ENCODE assay signal across 9 cellular contexts in the genomic region with DNA sequence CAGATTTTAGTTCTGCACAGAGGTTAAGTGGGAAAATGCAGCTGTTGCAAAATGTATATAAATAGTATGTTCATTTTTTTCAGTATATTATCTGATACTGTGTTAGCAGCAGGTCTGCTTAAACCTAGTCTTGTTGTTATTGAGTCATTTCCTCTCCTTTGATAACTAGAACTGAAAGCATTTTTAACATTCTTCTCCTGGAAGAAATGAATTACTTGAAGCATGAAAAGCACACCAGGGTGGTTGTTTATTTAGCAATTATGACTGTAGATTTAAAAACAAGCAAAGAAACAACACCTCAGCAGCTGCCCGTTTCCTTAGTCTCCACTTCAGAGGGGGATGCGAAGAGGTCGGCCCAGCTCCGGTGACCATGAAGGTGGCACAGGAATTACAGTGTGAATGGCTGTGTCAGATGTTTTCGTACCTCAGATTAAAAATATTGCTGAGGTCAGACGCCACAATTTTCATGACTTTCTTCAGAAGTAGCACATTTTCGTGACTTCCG. TPM values are rescaled to one million over a fixed set of nuclear protein-coding genes. Genes with fewer than 3 reads are reported as not detected.
A peak's percentile ranks its signal among the peaks of the same experiment; 100 is the strongest.
DNase-seq lines count a peak whose midpoint lies in the region; ATAC-seq lines count a peak whose summit lies in the region.
"Had no signal": no experiment of that assay in that cellular context is flagged by ENCODE, and none has a peak within 500 bp of the region (broad histone marks: within the 10 kb centered on the region; RNA-seq: fewer than 3 reads in every experiment).

No MANE protein-coding gene starts in this region.

- H3K4me1 Mint-ChIP-seq in activated CD4-positive, alpha-beta T cell treated with anti-CD3 and anti-CD28 coated beads for 36 hours = peaks cover 39% of the 10 kb centered on the region
- H3K4me1 Mint-ChIP-seq in effector memory CD8-positive, alpha-beta T cell (ENCODE audit: low read depth in 2 of 2) = peaks cover 33 to 38% of the 10 kb centered on the region in 2 donors

- CTCF ChIA-PET in activated CD4-positive, alpha-beta T cell treated with anti-CD3 and anti-CD28 coated beads for 36 hours (lab: Charles Lee) = interaction anchor here (0.7 to 4.2 kb wide), 11 partner anchors 9 to 130 kb away, joined by 3 to 27 read pairs (median 4); a partner anchor contains a TSS

- H3K36me3 ChIP-seq in SJCRH30 = no peaks in the 10 kb centered on the region

- no peaks in the 10 kb centered on the region for H3K36me3 Mint-ChIP-seq in activated CD4-positive, alpha-beta T cell treated with anti-CD3 and anti-CD28 coated beads for 36 hours (ENCODE audit: low read depth)
- H3K36me3 Mint-ChIP-seq in effector memory CD8-positive, alpha-beta T cell (ENCODE audit: insufficient read depth) = peaks cover 8% of the 10 kb centered on the region

- no peaks in the 10 kb centered on the region for H3K27me3 ChIP-seq in SJCRH30

- H3K4me3 ChIP-seq in SJCRH30 = peak overlapping the region; percentile 13; the same call in 1 of the 2 replicates

- peak overlapping the region; percentile 52 for H3K27ac Mint-ChIP-seq in activated CD4-positive, alpha-beta T cell treated with anti-CD3 and anti-CD28 coated beads for 36 hours
- H3K27ac Mint-ChIP-seq in effector memory CD8-positive, alpha-beta T cell = peak overlapping the region; percentile 84 to 87

- ATAC-seq in activated CD4-positive, alpha-beta T cell treated with anti-CD3 and anti-CD28 coated beads for 36 hours = peak; percentile 79
- ATAC-seq in effector memory CD8-positive, alpha-beta T cell (replicated peaks) = peak; percentile 53
- no peak for ATAC-seq in HG03045 (IDR thresholded peaks at IDR 0.05; ENCODE audit: unreplicated experiment)

- peaks cover 11% of the 10 kb centered on the region for H3K27me3 Mint-ChIP-seq in activated CD4-positive, alpha-beta T cell treated with anti-CD3 and anti-CD28 coated beads for 36 hours
- no peaks in the 10 kb centered on the region for H3K27me3 Mint-ChIP-seq in effector memory CD8-positive, alpha-beta T cell

- POLR2A ChIA-PET in activated CD4-positive, alpha-beta T cell treated with anti-CD3 and anti-CD28 coated beads for 36 hours (lab: Charles Lee) = interaction anchor here (1.3 kb wide), 1 partner anchor 54 kb away, joined by 4 read pairs; a partner anchor contains a TSS

- peak overlapping the region; percentile 67 for H3K4me3 Mint-ChIP-seq in activated CD4-positive, alpha-beta T cell treated with anti-CD3 and anti-CD28 coated beads for 36 hours
- H3K4me3 Mint-ChIP-seq in effector memory CD8-positive, alpha-beta T cell = peak overlapping the region; percentile 83 to 88

- H3K27ac ChIP-seq in SJCRH30 = peak overlapping the region; percentile 49
- H3K27ac ChIP-seq: C4-2B had no signal

- H3K9me3 Mint-ChIP-seq in activated CD4-positive, alpha-beta T cell treated with anti-CD3 and anti-CD28 coated beads for 36 hours (ENCODE audit: low read depth) = no peaks in the 10 kb centered on the region
- H3K9me3 Mint-ChIP-seq in effector memory CD8-positive, alpha-beta T cell = no peaks in the 10 kb centered on the region

- peaks cover 18% of the 10 kb centered on the region for H3K4me1 ChIP-seq in SJCRH30

- DNase-seq in activated CD4-positive, alpha-beta T cell treated with anti-CD3 and anti-CD28 coated beads for 36 hours = peak; percentile 44
- DNase-seq in activated CD4-positive, alpha-beta T cell treated with anti-CD3 and anti-CD28 coated beads, Interleukin-2, amount 50 U/mL, for 4 hours = no peak
- DNase-seq in SJCRH30 (peak; percentile 47 to 57), NCI-H2196 (lab: John Stamatoyannopoulos, UW; ENCODE audit: unreplicated experiment) (no peak), DMS 273 treated with DMSO at 0.1 percent for 48 hours (lab: John Stamatoyannopoulos, UW) (no peak)
- peak; percentile 20 to 44 (median 31) for DNase-seq in effector memory CD8-positive, alpha-beta T cell
- DNase-seq in stimulated activated naive CD4-positive, alpha-beta T cell (lab: John Stamatoyannopoulos, UW) = peak in 4 of 6 experiments; percentile 6 to 41 (median 28)

- intact Hi-C loops in activated CD4-positive, alpha-beta T cell treated with anti-CD3 and anti-CD28 coated beads for 36 hours (cut with DNase I, micrococcal nuclease) = loop anchor here (1.0 to 5.0 kb wide), 7 partner anchors 20 to 128 kb away; a partner anchor contains a TSS

- no peaks in the 10 kb centered on the region for H3K9me3 ChIP-seq in SJCRH30 (replicated peaks)

RNA-seq across cellular contexts. Expression of a gene that starts 53.5 kb away (rescaled TPM):
- 10 to 100 TPM; 13.3 to 15.5 TPM for total RNA-seq in activated CD4-positive, alpha-beta T cell treated with anti-CD3 and anti-CD28 coated beads for 36 hours
- 45.8 and 49.5 TPM in 2 replicates for total RNA-seq in SJCRH30 (2014; rRNA removed; shearing (Covaris generic))

Comparison
In these comparisons a context has a peak if more than half of its experiments do, and no peak if none do; other contexts are left out.
1. DNase-seq: peak in activated CD4-positive, alpha-beta T cell treated with anti-CD3 and anti-CD28 coated beads for 36 hours (single experiment), SJCRH30 (2 of 2), effector memory CD8-positive, alpha-beta T cell (3 of 3) and stimulated activated naive CD4-positive, alpha-beta T cell (4 of 6); none in activated CD4-positive, alpha-beta T cell treated with anti-CD3 and anti-CD28 coated beads, Interleukin-2, amount 50 U/mL, for 4 hours (0 of 2), NCI-H2196 (single experiment) and DMS 273 treated with DMSO at 0.1 percent for 48 hours (single experiment).